In genomic region chr16:23296994-23297393, GRCh38 we compare ENCODE assay signal across 9 cellular contexts. TPM values are rescaled to one million over a fixed set of nuclear protein-coding genes. Genes with fewer than 3 reads are reported as not detected.
DNase-seq lines count a peak whose midpoint lies in the region; ATAC-seq and TF ChIP-seq lines count a peak whose summit lies in the region.
"Had no signal": no experiment of that assay in that cellular context is flagged by ENCODE, and none has a peak within 500 bp of the region (broad histone marks: within the 10 kb centered on the region; RNA-seq: fewer than 3 reads in every experiment).

No MANE protein-coding gene starts in this region.

- H3K23ac ChIP-seq in trophoblast cell (ENCODE audit: low read length) = no peak overlapping the region

- H3K14ac ChIP-seq in trophoblast cell (ENCODE audit: low read length) = no peak overlapping the region

- H3K9me3 ChIP-seq in trophoblast cell (ENCODE audit: insufficient read depth, low read depth, low read length) = peaks cover 3% of the 10 kb centered on the region

- H3K4me1 ChIP-seq in trophoblast cell (ENCODE audit: control insufficient read depth in 1 of 2, insufficient read depth in 2 of 2, low read length in 2 of 2) = peaks cover 0 to 3% of the 10 kb centered on the region in 2 experiments

- H3K9me3 Mint-ChIP-seq in activated CD4-positive, alpha-beta T cell treated with anti-CD3 and anti-CD28 coated beads for 36 hours (ENCODE audit: low read depth) = no peaks in the 10 kb centered on the region
- H3K9me3 Mint-ChIP-seq in activated CD4-positive, alpha-beta T cell treated with anti-CD3 and anti-CD28 coated beads, Interleukin-2, amount 10 ng/mL, durations not matched to agents 7 days and 5 days = no peaks in the 10 kb centered on the region
- H3K9me3 Mint-ChIP-seq in HFFc6 = no peaks in the 10 kb centered on the region
- H3K9me3 Mint-ChIP-seq in stimulated activated memory B cell treated with anti-CD40 and anti-IgM and Interleukin-4, amounts not matched to agents 10 μg/mL and 1 μg/mL and 100 μg/mL, for 72 hours = no peaks in the 10 kb centered on the region

- H3K79me2 ChIP-seq in trophoblast cell (ENCODE audit: control insufficient read depth, insufficient read depth, low read length, poor library complexity) = no peaks in the 10 kb centered on the region

- peak; percentile 61 for ATAC-seq in activated CD4-positive, alpha-beta T cell treated with anti-CD3 and anti-CD28 coated beads for 36 hours
- ATAC-seq in stimulated activated memory B cell treated with anti-CD40 and anti-IgM and Interleukin-4, amounts not matched to agents 10 μg/mL and 1 μg/mL and 100 μg/mL, for 72 hours = no peak
- ATAC-seq in sciatic nerve = no peak

- no peak overlapping the region for H3K27ac Mint-ChIP-seq in activated CD4-positive, alpha-beta T cell treated with anti-CD3 and anti-CD28 coated beads for 36 hours
- H3K27ac Mint-ChIP-seq in activated CD4-positive, alpha-beta T cell treated with anti-CD3 and anti-CD28 coated beads, Interleukin-2, amount 10 ng/mL, durations not matched to agents 7 days and 5 days = no peak overlapping the region
- H3K27ac Mint-ChIP-seq in HFFc6 = no peak overlapping the region
- no peak overlapping the region for H3K27ac Mint-ChIP-seq in stimulated activated memory B cell treated with anti-CD40 and anti-IgM and Interleukin-4, amounts not matched to agents 10 μg/mL and 1 μg/mL and 100 μg/mL, for 72 hours

- H2AFZ ChIP-seq in trophoblast cell (ENCODE audit: insufficient read depth, low read length, poor library complexity) = no peak overlapping the region

- peak; percentile 53 for DNase-seq in activated CD4-positive, alpha-beta T cell treated with anti-CD3 and anti-CD28 coated beads for 36 hours
- DNase-seq in activated CD4-positive, alpha-beta T cell treated with anti-CD3 and anti-CD28 coated beads, Interleukin-2, amount 10 ng/mL, durations not matched to agents 7 days and 5 days = no peak
- no peak for DNase-seq in HFFc6
- DNase-seq in trophoblast cell = peak; percentile 68 to 88
- DNase-seq in GDM1 (lab: John Stamatoyannopoulos, UW) = no peak
- no peak for DNase-seq in sciatic nerve (ENCODE audit: low spot score)
- DNase-seq: NCI-H1436 treated with DMSO at 0.1 percent for 48 hours had no signal

- no peaks in the 10 kb centered on the region for H3K36me3 ChIP-seq in trophoblast cell (ENCODE audit: control insufficient read depth in 1 of 2, insufficient read depth in 2 of 2, low read length in 2 of 2)

- no peak overlapping the region for H3K18ac ChIP-seq in trophoblast cell (ENCODE audit: low read length)

- TF ChIP-seq CTCF in HFFc6 (IDR thresholded peaks at IDR 0.05) = peak; percentile 34
- TF ChIP-seq CTCF in VCaP (conservative IDR thresholded peaks at IDR 0.05) = peak; percentile 48

- H4K12ac ChIP-seq in trophoblast cell (ENCODE audit: low read depth, low read length) = no peak overlapping the region

- no peak overlapping the region for H2BK120ac ChIP-seq in trophoblast cell (ENCODE audit: insufficient read depth, low read length, poor library complexity)

- H3K4me1 Mint-ChIP-seq in activated CD4-positive, alpha-beta T cell treated with anti-CD3 and anti-CD28 coated beads for 36 hours = peaks cover 2% of the 10 kb centered on the region
- H3K4me1 Mint-ChIP-seq in activated CD4-positive, alpha-beta T cell treated with anti-CD3 and anti-CD28 coated beads, Interleukin-2, amount 10 ng/mL, durations not matched to agents 7 days and 5 days = peaks cover 3% of the 10 kb centered on the region
- 0 out of 2 replicates have a peak, but pooled peaks cover 4% of the 10 kb centered on the region for H3K4me1 Mint-ChIP-seq in HFFc6 (ENCODE audit: low read depth)
- peaks cover 10% of the 10 kb centered on the region for H3K4me1 Mint-ChIP-seq in stimulated activated memory B cell treated with anti-CD40 and anti-IgM and Interleukin-4, amounts not matched to agents 10 μg/mL and 1 μg/mL and 100 μg/mL, for 72 hours

- H3K4me3 Mint-ChIP-seq in activated CD4-positive, alpha-beta T cell treated with anti-CD3 and anti-CD28 coated beads for 36 hours = no peak overlapping the region
- no peak overlapping the region for H3K4me3 Mint-ChIP-seq in activated CD4-positive, alpha-beta T cell treated with anti-CD3 and anti-CD28 coated beads, Interleukin-2, amount 10 ng/mL, durations not matched to agents 7 days and 5 days
- no peak overlapping the region for H3K4me3 Mint-ChIP-seq in HFFc6
- no peak overlapping the region for H3K4me3 Mint-ChIP-seq in stimulated activated memory B cell treated with anti-CD40 and anti-IgM and Interleukin-4, amounts not matched to agents 10 μg/mL and 1 μg/mL and 100 μg/mL, for 72 hours

- POLR2A ChIA-PET in activated CD4-positive, alpha-beta T cell treated with anti-CD3 and anti-CD28 coated beads for 36 hours (lab: Charles Lee) = no interaction called here
- POLR2A ChIA-PET in activated CD4-positive, alpha-beta T cell treated with anti-CD3 and anti-CD28 coated beads, Interleukin-2, amount 10 ng/mL, durations not matched to agents 7 days and 5 days (lab: Charles Lee) = no interaction called here

- intact Hi-C loops in activated CD4-positive, alpha-beta T cell treated with anti-CD3 and anti-CD28 coated beads for 36 hours (cut with DNase I, micrococcal nuclease) = loop anchor here in 1 of 2 experiments (2.0 kb wide), 1 partner anchor 138 kb away; no protein-coding TSS in a partner anchor
- intact Hi-C loops in sciatic nerve (cut with DNase I) = no loop called here

- H3K27ac ChIP-seq in VCaP = 0 out of 2 replicates have a peak overlapping the region, but pooled peaks have one; percentile 14
- H3K27ac ChIP-seq in trophoblast cell (ENCODE audit: low read depth, low read length) = no peak overlapping the region

- no peak overlapping the region for H3K4ac ChIP-seq in trophoblast cell (ENCODE audit: low read depth, low read length)

- H3K4me3 ChIP-seq in trophoblast cell (ENCODE audit: low read depth, low read length) = no peak overlapping the region

- H3K9ac ChIP-seq in trophoblast cell (ENCODE audit: low read length) = no peak overlapping the region

- H2BK12ac ChIP-seq in trophoblast cell (ENCODE audit: low read length) = no peak overlapping the region

- H3K27me3 ChIP-seq in trophoblast cell (ENCODE audit: insufficient read depth, low read length) = peaks cover 7% of the 10 kb centered on the region

- no peak overlapping the region for H4K8ac ChIP-seq in trophoblast cell (ENCODE audit: low read depth, low read length)

- H3K36me3 Mint-ChIP-seq in activated CD4-positive, alpha-beta T cell treated with anti-CD3 and anti-CD28 coated beads for 36 hours (ENCODE audit: low read depth) = no peaks in the 10 kb centered on the region
- H3K36me3 Mint-ChIP-seq in activated CD4-positive, alpha-beta T cell treated with anti-CD3 and anti-CD28 coated beads, Interleukin-2, amount 10 ng/mL, durations not matched to agents 7 days and 5 days (ENCODE audit: low read depth) = no peaks in the 10 kb centered on the region
- no peaks in the 10 kb centered on the region for H3K36me3 Mint-ChIP-seq in HFFc6 (ENCODE audit: low read depth)
- H3K36me3 Mint-ChIP-seq in stimulated activated memory B cell treated with anti-CD40 and anti-IgM and Interleukin-4, amounts not matched to agents 10 μg/mL and 1 μg/mL and 100 μg/mL, for 72 hours = no peaks in the 10 kb centered on the region

- no peak overlapping the region for H4K91ac ChIP-seq in trophoblast cell (ENCODE audit: low read depth, low read length)

- H3K4me2 ChIP-seq in trophoblast cell (ENCODE audit: low read length) = no peak overlapping the region

- H3K27me3 Mint-ChIP-seq in activated CD4-positive, alpha-beta T cell treated with anti-CD3 and anti-CD28 coated beads for 36 hours = peaks cover 35% of the 10 kb centered on the region
- H3K27me3 Mint-ChIP-seq in activated CD4-positive, alpha-beta T cell treated with anti-CD3 and anti-CD28 coated beads, Interleukin-2, amount 10 ng/mL, durations not matched to agents 7 days and 5 days = peaks cover 28% of the 10 kb centered on the region
- peaks cover 16% of the 10 kb centered on the region for H3K27me3 Mint-ChIP-seq in HFFc6 (ENCODE audit: insufficient read depth)
- peaks cover 51% of the 10 kb centered on the region for H3K27me3 Mint-ChIP-seq in stimulated activated memory B cell treated with anti-CD40 and anti-IgM and Interleukin-4, amounts not matched to agents 10 μg/mL and 1 μg/mL and 100 μg/mL, for 72 hours

- no peak overlapping the region for H2BK5ac ChIP-seq in trophoblast cell (ENCODE audit: low read depth, low read length, poor library complexity)

- no CpG with 5 or more reads among the region's 3 CpGs for WGBS in trophoblast cell (ENCODE audit: extremely low coverage, insufficient coverage, insufficient read length)

- CTCF ChIA-PET in activated CD4-positive, alpha-beta T cell treated with anti-CD3 and anti-CD28 coated beads for 36 hours (lab: Charles Lee) = interaction anchor here (1.0 to 1.3 kb wide), 2 partner anchors 78 to 114 kb away, joined by 3 to 4 read pairs; no protein-coding TSS in a partner anchor
- CTCF ChIA-PET in activated CD4-positive, alpha-beta T cell treated with anti-CD3 and anti-CD28 coated beads, Interleukin-2, amount 10 ng/mL, durations not matched to agents 7 days and 5 days (lab: Charles Lee) = no interaction called here

- no peak overlapping the region for H2AK5ac ChIP-seq in trophoblast cell (ENCODE audit: low read length)

- H3K79me1 ChIP-seq in trophoblast cell (ENCODE audit: low read length) = no peaks in the 10 kb centered on the region

RNA-seq across cellular contexts. Expression of gene SCNN1B, which starts 5.1 kb away (rescaled TPM):
- not detected for total RNA-seq in activated CD4-positive, alpha-beta T cell treated with anti-CD3 and anti-CD28 coated beads for 36 hours
- not detected for total RNA-seq in activated CD4-positive, alpha-beta T cell treated with anti-CD3 and anti-CD28 coated beads, Interleukin-2, amount 10 ng/mL, durations not matched to agents 7 days and 5 days
- not detected for total RNA-seq in HFFc6 (2021; fragmentation: NEBNext Ultra II Directional; extraction: Animal tissue kit (Norgen Biotek cat#: 25700))
- not detected in 2 replicates for polyA plus RNA-seq in trophoblast cell (2013)
- total RNA-seq in sciatic nerve = 2.3 TPM

Comparison
In these comparisons a context has a peak if more than half of its experiments do, and no peak if none do; other contexts are left out.
1. DNase-seq: peak in activated CD4-positive, alpha-beta T cell treated with anti-CD3 and anti-CD28 coated beads for 36 hours (single experiment) and trophoblast cell (2 of 2); none in activated CD4-positive, alpha-beta T cell treated with anti-CD3 and anti-CD28 coated beads, Interleukin-2, amount 10 ng/mL, durations not matched to agents 7 days and 5 days (single experiment), HFFc6 (single experiment), GDM1 (single experiment) and sciatic nerve (single experiment).